In genomic region chr10:96857613-96858012, GRCh38 we compare ENCODE assay signal across 2 cellular contexts.
TF ChIP-seq lines count a peak whose summit lies in the region.

No MANE protein-coding gene starts in this region.

TF ChIP-seq in SK-N-SH treated with all-trans-retinoic acid at 6 μM for 48 hours, 23 proteins besides CTCF, POLR2A, EP300 and RAD21:
- TF ChIP-seq TSHZ2 (CRISPR knock-in tag; IDR thresholded peaks at IDR 0.05) (no peak), ARNTL (CRISPR knock-in tag; IDR thresholded peaks at IDR 0.05; ENCODE audit: borderline replicate concordance, low read depth) (no peak), CSDC2 (CRISPR knock-in tag; IDR thresholded peaks at IDR 0.05) (no peak), ZNF8 (CRISPR knock-in tag; IDR thresholded peaks at IDR 0.05) (no peak), ZFP3 (CRISPR knock-in tag; IDR thresholded peaks at IDR 0.05) (no peak)
TF ChIP-seq in SK-N-SH treated with all-trans-retinoic acid at 6 μM for 48 hours: peak in this region for 0.

TF ChIP-seq in SK-N-SH, 30 proteins besides CTCF, POLR2A, EP300 and RAD21 (continued from another document):
- no peak for TF ChIP-seq RFX5 (IDR thresholded peaks at IDR 0.05; ENCODE audit: low read length)
- TF ChIP-seq POLR2AphosphoS5 (IDR thresholded peaks at IDR 0.05; ENCODE audit: low read depth, low read length) = no peak
- TF ChIP-seq IRF3 (IDR thresholded peaks at IDR 0.05; ENCODE audit: low read depth, low read length) = no peak
